Comparison of ENCODE assay signal across 10 cellular contexts in genomic region chr11:75233688-75234295, GRCh38. TPM values are rescaled to one million over a fixed set of nuclear protein-coding genes. Genes with fewer than 3 reads are reported as not detected.
DNase-seq lines count a peak whose midpoint lies in the region; ATAC-seq and TF ChIP-seq lines count a peak whose summit lies in the region.
"Had no signal": no experiment of that assay in that cellular context is flagged by ENCODE, and none has a peak within 500 bp of the region (broad histone marks: within the 10 kb centered on the region; RNA-seq: fewer than 3 reads in every experiment).

No MANE protein-coding gene starts in this region.

- TF ChIP-seq CTCF in GM23338 (conservative IDR thresholded peaks at IDR 0.05; ENCODE audit: low read depth in 2 of 2) = no peak
- no peak for TF ChIP-seq CTCF in choroid plexus epithelial cell (conservative IDR thresholded peaks at IDR 0.05; ENCODE audit: low read depth, low read length)
- TF ChIP-seq CTCF in neural progenitor cell (IDR thresholded peaks at IDR 0.05) = no peak
- TF ChIP-seq CTCF in esophagus muscularis mucosa (IDR thresholded peaks at IDR 0.05) = no peak

- no peaks in the 10 kb centered on the region for H4K20me1 ChIP-seq in GM23338 (replicated peaks; ENCODE audit: insufficient read depth)
- H4K20me1 ChIP-seq in neural progenitor cell (ENCODE audit: low read depth) = peaks cover 24% of the 10 kb centered on the region

- intact Hi-C loops in esophagus muscularis mucosa (cut with DNase I) = no loop called here

- H3K9me3 Mint-ChIP-seq in GM23338 (no peaks in the 10 kb centered on the region), neural progenitor cell (no peaks in the 10 kb centered on the region)

- H3K27me3 Mint-ChIP-seq in GM23338 (ENCODE audit: insufficient read depth, low read depth, poor library complexity) (peaks cover 5% of the 10 kb centered on the region), neural progenitor cell (ENCODE audit: insufficient read depth, low read depth) (peaks cover 13% of the 10 kb centered on the region)

- WGBS in esophagus muscularis mucosa = 47% methylated on average over 5 of the region's 5 CpGs

- H3K4me3 Mint-ChIP-seq in GM23338 = no peak overlapping the region
- peak overlapping the region; percentile 30 for H3K4me3 Mint-ChIP-seq in neural progenitor cell

- no peak for TF ChIP-seq POLR2A in esophagus muscularis mucosa (IDR thresholded peaks at IDR 0.05; ENCODE audit: low read depth)

- H3K27ac ChIP-seq in GM23338 (ENCODE audit: low read depth) = no peak overlapping the region
- H3K27ac ChIP-seq in neural progenitor cell = no peak overlapping the region
- H3K27ac ChIP-seq in esophagus muscularis mucosa (replicated peaks in 1 of 4) = no peak overlapping the region
- H3K27ac ChIP-seq: Peyer's patch had no signal

- no peak overlapping the region for H2AFZ ChIP-seq in GM23338
- no peak overlapping the region for H2AFZ ChIP-seq in neural progenitor cell (replicated peaks)

- no peak for TF ChIP-seq EP300 in esophagus muscularis mucosa (IDR thresholded peaks at IDR 0.05)

- H3K9me3 ChIP-seq in neural progenitor cell (ENCODE audit: low read depth) = no peaks in the 10 kb centered on the region
- no peaks in the 10 kb centered on the region for H3K9me3 ChIP-seq in esophagus muscularis mucosa
- H3K9me3 ChIP-seq: Peyer's patch had no signal

- H3K27ac Mint-ChIP-seq in GM23338 (no peak overlapping the region), neural progenitor cell (no peak overlapping the region)

- no peak overlapping the region for H3K9ac ChIP-seq in neural progenitor cell

- H3K36me3 ChIP-seq in GM23338 (ENCODE audit: insufficient read depth) = no peaks in the 10 kb centered on the region
- no peaks in the 10 kb centered on the region for H3K36me3 ChIP-seq in neural progenitor cell
- H3K36me3 ChIP-seq in esophagus muscularis mucosa = no peaks in the 10 kb centered on the region
- H3K36me3 ChIP-seq: Peyer's patch had no signal

- H3K4me1 Mint-ChIP-seq in GM23338 (peaks cover 35% of the 10 kb centered on the region), neural progenitor cell (peaks cover 7% of the 10 kb centered on the region)

- H3K4me3 ChIP-seq in GM23338 = no peak overlapping the region
- no peak overlapping the region for H3K4me3 ChIP-seq in choroid plexus epithelial cell (ENCODE audit: low read depth, low read length)
- no peak overlapping the region for H3K4me3 ChIP-seq in neural progenitor cell
- H3K4me3 ChIP-seq in esophagus muscularis mucosa = no peak overlapping the region
- H3K4me3 ChIP-seq: Peyer's patch had no signal

- H3K4me2 ChIP-seq in GM23338 = no peak overlapping the region
- no peak overlapping the region for H3K4me2 ChIP-seq in neural progenitor cell

- peak; percentile 87 for ATAC-seq in GM23338
- ATAC-seq in HG02973 (IDR thresholded peaks at IDR 0.05; ENCODE audit: unreplicated experiment) = no peak

- no peaks in the 10 kb centered on the region for H3K79me2 ChIP-seq in GM23338 (replicated peaks; ENCODE audit: insufficient read depth)
- no peaks in the 10 kb centered on the region for H3K79me2 ChIP-seq in neural progenitor cell (ENCODE audit: low read depth)

- H3K9me2 ChIP-seq in GM23338 (ENCODE audit: insufficient read depth) = no peaks in the 10 kb centered on the region

- DNase-seq in GM23338 (ENCODE audit: low spot score) (peak; percentile 93), NCI-H226 (peak; percentile 48), choroid plexus epithelial cell (ENCODE audit: low read depth) (peak; percentile 76), neural progenitor cell (ENCODE audit: low spot score) (peak; percentile 92), esophagus muscularis mucosa (ENCODE audit: extremely low spot score) (no peak), NCI-H526 (lab: John Stamatoyannopoulos, UW) (no peak), NCI-H748 (lab: John Stamatoyannopoulos, UW; ENCODE audit: unreplicated experiment) (no peak)
- DNase-seq: cerebellar nuclear complex had no signal

- H3K27me3 ChIP-seq in GM23338 (ENCODE audit: insufficient read depth) = peaks cover under 1% of the 10 kb centered on the region
- peaks cover 17% of the 10 kb centered on the region for H3K27me3 ChIP-seq in neural progenitor cell
- H3K27me3 ChIP-seq in esophagus muscularis mucosa = peaks cover 0 to 41% (median 0%) of the 10 kb centered on the region in 4 donors
- H3K27me3 ChIP-seq: Peyer's patch had no signal

- H3F3A ChIP-seq in GM23338 (replicated peaks; ENCODE audit: low read depth) (no peaks in the 10 kb centered on the region), neural progenitor cell (ENCODE audit: low read depth) (no peaks in the 10 kb centered on the region)

- H3K36me3 Mint-ChIP-seq in GM23338 (ENCODE audit: low read depth) = no peaks in the 10 kb centered on the region
- no peaks in the 10 kb centered on the region for H3K36me3 Mint-ChIP-seq in neural progenitor cell

- peaks cover 5% of the 10 kb centered on the region for H3K4me1 ChIP-seq in GM23338 (ENCODE audit: insufficient read depth)
- H3K4me1 ChIP-seq in neural progenitor cell = no peaks in the 10 kb centered on the region
- no peaks in the 10 kb centered on the region for H3K4me1 ChIP-seq in esophagus muscularis mucosa
- H3K4me1 ChIP-seq: Peyer's patch had no signal

TF ChIP-seq in GM23338, 12 proteins besides CTCF, POLR2A, EP300 and RAD21 (continues in another document):
- TF ChIP-seq, protein P1, sequence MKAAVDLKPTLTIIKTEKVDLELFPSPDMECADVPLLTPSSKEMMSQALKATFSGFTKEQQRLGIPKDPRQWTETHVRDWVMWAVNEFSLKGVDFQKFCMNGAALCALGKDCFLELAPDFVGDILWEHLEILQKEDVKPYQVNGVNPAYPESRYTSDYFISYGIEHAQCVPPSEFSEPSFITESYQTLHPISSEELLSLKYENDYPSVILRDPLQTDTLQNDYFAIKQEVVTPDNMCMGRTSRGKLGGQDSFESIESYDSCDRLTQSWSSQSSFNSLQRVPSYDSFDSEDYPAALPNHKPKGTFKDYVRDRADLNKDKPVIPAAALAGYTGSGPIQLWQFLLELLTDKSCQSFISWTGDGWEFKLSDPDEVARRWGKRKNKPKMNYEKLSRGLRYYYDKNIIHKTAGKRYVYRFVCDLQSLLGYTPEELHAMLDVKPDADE (IDR thresholded peaks at IDR 0.05) = no peak
- no peak for TF ChIP-seq EZH2 (IDR thresholded peaks at IDR 0.05; ENCODE audit: low read depth, unreplicated experiment)
- no peak for TF ChIP-seq POLR2AphosphoS5 (IDR thresholded peaks at IDR 0.05; ENCODE audit: low read depth)

RNA-seq across cellular contexts. Expression of gene TPBGL, which starts 6.8 kb away (rescaled TPM):
- 0.16 and 0.21 TPM in 2 replicates for total RNA-seq in GM23338 (2014; rRNA removed; shearing (Covaris generic))
- polyA plus RNA-seq in GM23338 (2016; fragmentation: Nextera tagmentation; extraction: Ambion mirVana) = 0.08 and 0.40 TPM in 2 replicates
- total RNA-seq in neural progenitor cell (ENCODE audit: low replicate concordance) (not detected in 2 replicates), esophagus muscularis mucosa (under 1 TPM in 3 of 4 donors, not detected in 1; 0.26 to 0.40 (median 0.33) TPM)

Comparison
In these comparisons a context has a peak if more than half of its experiments do, and no peak if none do; other contexts are left out.
1. DNase-seq: peak in GM23338 (single experiment), NCI-H226 (single experiment), choroid plexus epithelial cell (single experiment) and neural progenitor cell (single experiment); none in esophagus muscularis mucosa (single experiment), NCI-H526 (0 of 2) and NCI-H748 (single experiment).